1 cellular context compared by ENCODE assay signal in the genomic region with DNA sequence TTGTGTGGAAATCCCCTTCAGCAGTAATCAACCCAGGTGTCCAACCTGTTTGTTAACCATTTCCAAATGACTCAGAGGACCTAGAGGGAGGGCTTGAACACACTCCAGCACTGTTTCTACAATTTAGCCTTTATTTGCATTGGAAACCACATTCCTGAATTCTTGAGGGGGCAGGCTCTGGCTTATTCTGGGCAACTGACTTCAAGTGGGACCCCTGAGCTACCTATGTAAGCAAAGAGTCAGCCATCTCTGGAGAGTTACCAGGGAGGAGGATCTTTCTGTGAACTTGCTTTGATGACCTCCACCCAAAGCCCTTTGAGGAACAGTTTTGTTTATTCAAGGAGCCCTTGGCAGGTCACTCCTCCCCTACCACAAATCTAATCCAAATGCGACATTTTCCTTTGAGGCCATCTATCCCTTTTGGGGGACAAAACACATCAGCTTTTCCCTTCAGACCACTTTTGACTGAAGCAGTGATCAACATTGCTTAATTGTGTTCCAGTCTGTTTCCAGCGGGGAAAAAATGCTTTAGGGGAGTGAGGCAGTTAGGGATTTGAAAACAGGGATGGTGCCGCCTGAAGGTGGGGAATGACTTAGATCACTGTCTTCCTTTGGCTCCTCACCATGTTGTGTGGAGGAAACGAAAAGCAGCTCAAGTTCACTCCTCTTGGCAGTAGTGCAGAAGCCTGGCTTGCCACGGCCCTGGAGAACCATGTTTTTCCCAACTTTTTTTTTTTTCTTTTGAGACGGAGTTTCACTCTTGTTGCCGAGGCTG.
A peak's percentile ranks its signal among the peaks of the same experiment; 100 is the strongest.
TF ChIP-seq lines count a peak whose summit lies in the region.

No MANE protein-coding gene starts in this region.

TF ChIP-seq in HepG2, 621 proteins besides CTCF, POLR2A, EP300 and RAD21 (continued from another document and continues in another):
- TF ChIP-seq, protein P1, sequence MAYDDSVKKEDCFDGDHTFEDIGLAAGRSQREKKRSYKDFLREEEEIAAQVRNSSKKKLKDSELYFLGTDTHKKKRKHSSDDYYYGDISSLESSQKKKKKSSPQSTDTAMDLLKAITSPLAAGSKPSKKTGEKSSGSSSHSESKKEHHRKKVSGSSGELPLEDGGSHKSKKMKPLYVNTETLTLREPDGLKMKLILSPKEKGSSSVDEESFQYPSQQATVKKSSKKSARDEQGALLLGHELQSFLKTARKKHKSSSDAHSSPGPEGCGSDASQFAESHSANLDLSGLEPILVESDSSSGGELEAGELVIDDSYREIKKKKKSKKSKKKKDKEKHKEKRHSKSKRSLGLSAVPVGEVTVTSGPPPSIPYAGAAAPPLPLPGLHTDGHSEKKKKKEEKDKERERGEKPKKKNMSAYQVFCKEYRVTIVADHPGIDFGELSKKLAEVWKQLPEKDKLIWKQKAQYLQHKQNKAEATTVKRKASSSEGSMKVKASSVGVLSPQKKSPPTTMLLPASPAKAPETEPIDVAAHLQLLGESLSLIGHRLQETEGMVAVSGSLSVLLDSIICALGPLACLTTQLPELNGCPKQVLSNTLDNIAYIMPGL (CRISPR knock-in tag; IDR thresholded peaks at IDR 0.05; ENCODE audit: borderline replicate concordance in 1 of 2, low read depth in 1 of 2): no peak
- TF ChIP-seq, protein P2, sequence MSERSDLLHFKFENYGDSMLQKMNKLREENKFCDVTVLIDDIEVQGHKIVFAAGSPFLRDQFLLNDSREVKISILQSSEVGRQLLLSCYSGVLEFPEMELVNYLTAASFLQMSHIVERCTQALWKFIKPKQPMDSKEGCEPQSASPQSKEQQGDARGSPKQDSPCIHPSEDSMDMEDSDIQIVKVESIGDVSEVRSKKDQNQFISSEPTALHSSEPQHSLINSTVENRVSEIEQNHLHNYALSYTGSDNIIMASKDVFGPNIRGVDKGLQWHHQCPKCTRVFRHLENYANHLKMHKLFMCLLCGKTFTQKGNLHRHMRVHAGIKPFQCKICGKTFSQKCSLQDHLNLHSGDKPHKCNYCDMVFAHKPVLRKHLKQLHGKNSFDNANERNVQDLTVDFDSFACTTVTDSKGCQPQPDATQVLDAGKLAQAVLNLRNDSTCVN (CRISPR knock-in tag; IDR thresholded peaks at IDR 0.05; ENCODE audit: borderline replicate concordance): 0 out of 2 replicates have a peak, but pooled peaks have one; percentile 11
- TF ChIP-seq POLR2G (IDR thresholded peaks at IDR 0.05; ENCODE audit: low read depth, low read length): peak; percentile 59
- no peak for TF ChIP-seq MTF2 (CRISPR knock-in tag; IDR thresholded peaks at IDR 0.05; ENCODE audit: borderline replicate concordance)
- TF ChIP-seq ZNF101 (CRISPR knock-in tag; IDR thresholded peaks at IDR 0.05; ENCODE audit: borderline replicate concordance, low read depth): peak; percentile 8; the same call in 1 of the 2 replicates
- TF ChIP-seq MAFK (conservative IDR thresholded peaks at IDR 0.05 in 1 of 2, IDR thresholded peaks at IDR 0.05 in 1 of 2; ENCODE audit: low read length in 2 of 2): 0 out of 4 replicates have a peak, but pooled peaks of 1 of the 2 experiments have one; percentile 4
- peak; percentile 87; the same call in 1 of the 2 replicates for TF ChIP-seq MAF1 (CRISPR knock-in tag; IDR thresholded peaks at IDR 0.05; ENCODE audit: borderline replicate concordance)
- TF ChIP-seq SMYD3 (CRISPR knock-in tag; IDR thresholded peaks at IDR 0.05): peak; percentile 38; the same call in 1 of the 2 replicates
- TF ChIP-seq, protein P3, sequence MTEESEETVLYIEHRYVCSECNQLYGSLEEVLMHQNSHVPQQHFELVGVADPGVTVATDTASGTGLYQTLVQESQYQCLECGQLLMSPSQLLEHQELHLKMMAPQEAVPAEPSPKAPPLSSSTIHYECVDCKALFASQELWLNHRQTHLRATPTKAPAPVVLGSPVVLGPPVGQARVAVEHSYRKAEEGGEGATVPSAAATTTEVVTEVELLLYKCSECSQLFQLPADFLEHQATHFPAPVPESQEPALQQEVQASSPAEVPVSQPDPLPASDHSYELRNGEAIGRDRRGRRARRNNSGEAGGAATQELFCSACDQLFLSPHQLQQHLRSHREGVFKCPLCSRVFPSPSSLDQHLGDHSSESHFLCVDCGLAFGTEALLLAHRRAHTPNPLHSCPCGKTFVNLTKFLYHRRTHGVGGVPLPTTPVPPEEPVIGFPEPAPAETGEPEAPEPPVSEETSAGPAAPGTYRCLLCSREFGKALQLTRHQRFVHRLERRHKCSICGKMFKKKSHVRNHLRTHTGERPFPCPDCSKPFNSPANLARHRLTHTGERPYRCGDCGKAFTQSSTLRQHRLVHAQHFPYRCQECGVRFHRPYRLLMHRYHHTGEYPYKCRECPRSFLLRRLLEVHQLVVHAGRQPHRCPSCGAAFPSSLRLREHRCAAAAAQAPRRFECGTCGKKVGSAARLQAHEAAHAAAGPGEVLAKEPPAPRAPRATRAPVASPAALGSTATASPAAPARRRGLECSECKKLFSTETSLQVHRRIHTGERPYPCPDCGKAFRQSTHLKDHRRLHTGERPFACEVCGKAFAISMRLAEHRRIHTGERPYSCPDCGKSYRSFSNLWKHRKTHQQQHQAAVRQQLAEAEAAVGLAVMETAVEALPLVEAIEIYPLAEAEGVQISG (CRISPR knock-in tag; IDR thresholded peaks at IDR 0.05): peak; percentile 70
- peak; percentile 44 for TF ChIP-seq FOXO1 (CRISPR knock-in tag; IDR thresholded peaks at IDR 0.05)
- peak; percentile 79 for TF ChIP-seq TARDBP (CRISPR knock-in tag; IDR thresholded peaks at IDR 0.05)
- peak; percentile 75 for TF ChIP-seq HDAC1 (CRISPR knock-in tag; IDR thresholded peaks at IDR 0.05)
- TF ChIP-seq, protein P4, sequence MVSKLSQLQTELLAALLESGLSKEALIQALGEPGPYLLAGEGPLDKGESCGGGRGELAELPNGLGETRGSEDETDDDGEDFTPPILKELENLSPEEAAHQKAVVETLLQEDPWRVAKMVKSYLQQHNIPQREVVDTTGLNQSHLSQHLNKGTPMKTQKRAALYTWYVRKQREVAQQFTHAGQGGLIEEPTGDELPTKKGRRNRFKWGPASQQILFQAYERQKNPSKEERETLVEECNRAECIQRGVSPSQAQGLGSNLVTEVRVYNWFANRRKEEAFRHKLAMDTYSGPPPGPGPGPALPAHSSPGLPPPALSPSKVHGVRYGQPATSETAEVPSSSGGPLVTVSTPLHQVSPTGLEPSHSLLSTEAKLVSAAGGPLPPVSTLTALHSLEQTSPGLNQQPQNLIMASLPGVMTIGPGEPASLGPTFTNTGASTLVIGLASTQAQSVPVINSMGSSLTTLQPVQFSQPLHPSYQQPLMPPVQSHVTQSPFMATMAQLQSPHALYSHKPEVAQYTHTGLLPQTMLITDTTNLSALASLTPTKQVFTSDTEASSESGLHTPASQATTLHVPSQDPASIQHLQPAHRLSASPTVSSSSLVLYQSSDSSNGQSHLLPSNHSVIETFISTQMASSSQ (IDR thresholded peaks at IDR 0.05; ENCODE audit: low read depth): peak; percentile 66
- TF ChIP-seq, protein P4 (CRISPR knock-in tag; IDR thresholded peaks at IDR 0.05; ENCODE audit: borderline replicate concordance): peak; percentile 88
- TF ChIP-seq ZFP36L2 (CRISPR knock-in tag; IDR thresholded peaks at IDR 0.05): 0 out of 2 replicates have a peak, but pooled peaks have one; percentile 59
- TF ChIP-seq, protein P5, sequence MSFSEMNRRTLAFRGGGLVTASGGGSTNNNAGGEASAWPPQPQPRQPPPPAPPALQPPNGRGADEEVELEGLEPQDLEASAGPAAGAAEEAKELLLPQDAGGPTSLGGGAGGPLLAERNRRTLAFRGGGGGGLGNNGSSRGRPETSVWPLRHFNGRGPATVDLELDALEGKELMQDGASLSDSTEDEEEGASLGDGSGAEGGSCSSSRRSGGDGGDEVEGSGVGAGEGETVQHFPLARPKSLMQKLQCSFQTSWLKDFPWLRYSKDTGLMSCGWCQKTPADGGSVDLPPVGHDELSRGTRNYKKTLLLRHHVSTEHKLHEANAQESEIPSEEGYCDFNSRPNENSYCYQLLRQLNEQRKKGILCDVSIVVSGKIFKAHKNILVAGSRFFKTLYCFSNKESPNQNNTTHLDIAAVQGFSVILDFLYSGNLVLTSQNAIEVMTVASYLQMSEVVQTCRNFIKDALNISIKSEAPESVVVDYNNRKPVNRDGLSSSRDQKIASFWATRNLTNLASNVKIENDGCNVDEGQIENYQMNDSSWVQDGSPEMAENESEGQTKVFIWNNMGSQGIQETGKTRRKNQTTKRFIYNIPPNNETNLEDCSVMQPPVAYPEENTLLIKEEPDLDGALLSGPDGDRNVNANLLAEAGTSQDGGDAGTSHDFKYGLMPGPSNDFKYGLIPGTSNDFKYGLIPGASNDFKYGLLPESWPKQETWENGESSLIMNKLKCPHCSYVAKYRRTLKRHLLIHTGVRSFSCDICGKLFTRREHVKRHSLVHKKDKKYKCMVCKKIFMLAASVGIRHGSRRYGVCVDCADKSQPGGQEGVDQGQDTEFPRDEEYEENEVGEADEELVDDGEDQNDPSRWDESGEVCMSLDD (CRISPR knock-in tag; IDR thresholded peaks at IDR 0.05; ENCODE audit: borderline replicate concordance): peak; percentile 91
- TF ChIP-seq, protein P6, sequence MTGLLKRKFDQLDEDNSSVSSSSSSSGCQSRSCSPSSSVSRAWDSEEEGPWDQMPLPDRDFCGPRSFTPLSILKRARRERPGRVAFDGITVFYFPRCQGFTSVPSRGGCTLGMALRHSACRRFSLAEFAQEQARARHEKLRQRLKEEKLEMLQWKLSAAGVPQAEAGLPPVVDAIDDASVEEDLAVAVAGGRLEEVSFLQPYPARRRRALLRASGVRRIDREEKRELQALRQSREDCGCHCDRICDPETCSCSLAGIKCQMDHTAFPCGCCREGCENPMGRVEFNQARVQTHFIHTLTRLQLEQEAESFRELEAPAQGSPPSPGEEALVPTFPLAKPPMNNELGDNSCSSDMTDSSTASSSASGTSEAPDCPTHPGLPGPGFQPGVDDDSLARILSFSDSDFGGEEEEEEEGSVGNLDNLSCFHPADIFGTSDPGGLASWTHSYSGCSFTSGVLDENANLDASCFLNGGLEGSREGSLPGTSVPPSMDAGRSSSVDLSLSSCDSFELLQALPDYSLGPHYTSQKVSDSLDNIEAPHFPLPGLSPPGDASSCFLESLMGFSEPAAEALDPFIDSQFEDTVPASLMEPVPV (CRISPR knock-in tag; IDR thresholded peaks at IDR 0.05): 0 out of 2 replicates have a peak, but pooled peaks have one; percentile 15
- 0 out of 2 replicates have a peak, but pooled peaks have one; percentile 4 for TF ChIP-seq ZNF337 (CRISPR knock-in tag; IDR thresholded peaks at IDR 0.05; ENCODE audit: borderline replicate concordance, low read depth)
- no peak for TF ChIP-seq ARHGAP35 (CRISPR knock-in tag; IDR thresholded peaks at IDR 0.05; ENCODE audit: borderline replicate concordance)
- TF ChIP-seq, protein P7, sequence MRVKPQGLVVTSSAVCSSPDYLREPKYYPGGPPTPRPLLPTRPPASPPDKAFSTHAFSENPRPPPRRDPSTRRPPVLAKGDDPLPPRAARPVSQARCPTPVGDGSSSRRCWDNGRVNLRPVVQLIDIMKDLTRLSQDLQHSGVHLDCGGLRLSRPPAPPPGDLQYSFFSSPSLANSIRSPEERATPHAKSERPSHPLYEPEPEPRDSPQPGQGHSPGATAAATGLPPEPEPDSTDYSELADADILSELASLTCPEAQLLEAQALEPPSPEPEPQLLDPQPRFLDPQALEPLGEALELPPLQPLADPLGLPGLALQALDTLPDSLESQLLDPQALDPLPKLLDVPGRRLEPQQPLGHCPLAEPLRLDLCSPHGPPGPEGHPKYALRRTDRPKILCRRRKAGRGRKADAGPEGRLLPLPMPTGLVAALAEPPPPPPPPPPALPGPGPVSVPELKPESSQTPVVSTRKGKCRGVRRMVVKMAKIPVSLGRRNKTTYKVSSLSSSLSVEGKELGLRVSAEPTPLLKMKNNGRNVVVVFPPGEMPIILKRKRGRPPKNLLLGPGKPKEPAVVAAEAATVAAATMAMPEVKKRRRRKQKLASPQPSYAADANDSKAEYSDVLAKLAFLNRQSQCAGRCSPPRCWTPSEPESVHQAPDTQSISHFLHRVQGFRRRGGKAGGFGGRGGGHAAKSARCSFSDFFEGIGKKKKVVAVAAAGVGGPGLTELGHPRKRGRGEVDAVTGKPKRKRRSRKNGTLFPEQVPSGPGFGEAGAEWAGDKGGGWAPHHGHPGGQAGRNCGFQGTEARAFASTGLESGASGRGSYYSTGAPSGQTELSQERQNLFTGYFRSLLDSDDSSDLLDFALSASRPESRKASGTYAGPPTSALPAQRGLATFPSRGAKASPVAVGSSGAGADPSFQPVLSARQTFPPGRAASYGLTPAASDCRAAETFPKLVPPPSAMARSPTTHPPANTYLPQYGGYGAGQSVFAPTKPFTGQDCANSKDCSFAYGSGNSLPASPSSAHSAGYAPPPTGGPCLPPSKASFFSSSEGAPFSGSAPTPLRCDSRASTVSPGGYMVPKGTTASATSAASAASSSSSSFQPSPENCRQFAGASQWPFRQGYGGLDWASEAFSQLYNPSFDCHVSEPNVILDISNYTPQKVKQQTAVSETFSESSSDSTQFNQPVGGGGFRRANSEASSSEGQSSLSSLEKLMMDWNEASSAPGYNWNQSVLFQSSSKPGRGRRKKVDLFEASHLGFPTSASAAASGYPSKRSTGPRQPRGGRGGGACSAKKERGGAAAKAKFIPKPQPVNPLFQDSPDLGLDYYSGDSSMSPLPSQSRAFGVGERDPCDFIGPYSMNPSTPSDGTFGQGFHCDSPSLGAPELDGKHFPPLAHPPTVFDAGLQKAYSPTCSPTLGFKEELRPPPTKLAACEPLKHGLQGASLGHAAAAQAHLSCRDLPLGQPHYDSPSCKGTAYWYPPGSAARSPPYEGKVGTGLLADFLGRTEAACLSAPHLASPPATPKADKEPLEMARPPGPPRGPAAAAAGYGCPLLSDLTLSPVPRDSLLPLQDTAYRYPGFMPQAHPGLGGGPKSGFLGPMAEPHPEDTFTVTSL (CRISPR knock-in tag; IDR thresholded peaks at IDR 0.05; ENCODE audit: borderline replicate concordance): peak; percentile 84; the same call in 1 of the 2 replicates
- peak; percentile 82 for TF ChIP-seq NR2F6 (IDR thresholded peaks at IDR 0.05)
- peak; percentile 62; the same call in 1 of the 2 replicates for TF ChIP-seq NR2F6 (CRISPR knock-in tag; IDR thresholded peaks at IDR 0.05)
- TF ChIP-seq, protein P8, sequence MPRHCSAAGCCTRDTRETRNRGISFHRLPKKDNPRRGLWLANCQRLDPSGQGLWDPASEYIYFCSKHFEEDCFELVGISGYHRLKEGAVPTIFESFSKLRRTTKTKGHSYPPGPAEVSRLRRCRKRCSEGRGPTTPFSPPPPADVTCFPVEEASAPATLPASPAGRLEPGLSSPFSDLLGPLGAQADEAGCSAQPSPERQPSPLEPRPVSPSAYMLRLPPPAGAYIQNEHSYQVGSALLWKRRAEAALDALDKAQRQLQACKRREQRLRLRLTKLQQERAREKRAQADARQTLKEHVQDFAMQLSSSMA (CRISPR knock-in tag; IDR thresholded peaks at IDR 0.05): 0 out of 2 replicates have a peak, but pooled peaks have one; percentile 61
- TF ChIP-seq ZKSCAN8 (CRISPR knock-in tag; IDR thresholded peaks at IDR 0.05; ENCODE audit: borderline replicate concordance): peak; percentile 50; the same call in 1 of the 2 replicates
- TF ChIP-seq ZNF143 (CRISPR knock-in tag; IDR thresholded peaks at IDR 0.05): peak; percentile 47; the same call in 1 of the 2 replicates
